Comparison of ENCODE assay signal across 1 cellular context in genomic region chr14:60164717-60165546, GRCh38.
TF ChIP-seq lines count a peak whose summit lies in the region.

A gene with protein sequence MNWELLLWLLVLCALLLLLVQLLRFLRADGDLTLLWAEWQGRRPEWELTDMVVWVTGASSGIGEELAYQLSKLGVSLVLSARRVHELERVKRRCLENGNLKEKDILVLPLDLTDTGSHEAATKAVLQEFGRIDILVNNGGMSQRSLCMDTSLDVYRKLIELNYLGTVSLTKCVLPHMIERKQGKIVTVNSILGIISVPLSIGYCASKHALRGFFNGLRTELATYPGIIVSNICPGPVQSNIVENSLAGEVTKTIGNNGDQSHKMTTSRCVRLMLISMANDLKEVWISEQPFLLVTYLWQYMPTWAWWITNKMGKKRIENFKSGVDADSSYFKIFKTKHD (minus strand): TSS chr14:60165398. CDS start chr14:60165309, 89 bp downstream.

TF ChIP-seq in HEK293, 187 proteins besides CTCF, POLR2A, EP300 and RAD21 (continued from another document and continues in another):
- TF ChIP-seq ZNF660 (tag by site-specific recombination; IDR thresholded peaks at IDR 0.05) (peak; percentile 83), EGR2 (tag by site-specific recombination; IDR thresholded peaks at IDR 0.05; ENCODE audit: low read depth) (no peak), ZNF362 (tag by site-specific recombination; IDR thresholded peaks at IDR 0.05) (no peak), ZNF837 (tag by site-specific recombination; IDR thresholded peaks at IDR 0.05) (no peak), ZNF10 (tag by site-specific recombination; IDR thresholded peaks at IDR 0.05) (no peak), KLF17 (tag by site-specific recombination; IDR thresholded peaks at IDR 0.05) (no peak), ZNF510 (tag by site-specific recombination; IDR thresholded peaks at IDR 0.05; ENCODE audit: insufficient replicate concordance) (no peak), ZNF416 (tag by site-specific recombination; IDR thresholded peaks at IDR 0.05) (no peak), YY2 (tag by site-specific recombination; IDR thresholded peaks at IDR 0.05) (no peak), ZNF843 (tag by site-specific recombination; IDR thresholded peaks at IDR 0.05) (no peak), ZBTB11 (tag by site-specific recombination; conservative IDR thresholded peaks at IDR 0.05; ENCODE audit: low read depth) (peak; percentile 20; the same call in 1 of the 2 replicates), OSR2 (tag by site-specific recombination; IDR thresholded peaks at IDR 0.05) (peak; percentile 31), ZNF114 (tag by site-specific recombination; IDR thresholded peaks at IDR 0.05) (no peak), ZFP37 (tag by site-specific recombination; IDR thresholded peaks at IDR 0.05) (peak; percentile 51; the same call in 1 of the 2 replicates), ZNF571 (tag by site-specific recombination; IDR thresholded peaks at IDR 0.05) (no peak), ZNF146 (tag by site-specific recombination; IDR thresholded peaks at IDR 0.05) (no peak), ZNF2 (tag by site-specific recombination; IDR thresholded peaks at IDR 0.05) (peak; percentile 65), ZNF16 (tag by site-specific recombination; IDR thresholded peaks at IDR 0.05; ENCODE audit: low read depth) (no peak), MYNN (tag by site-specific recombination; IDR thresholded peaks at IDR 0.05; ENCODE audit: borderline replicate concordance) (no peak), ZNF266 (tag by site-specific recombination; IDR thresholded peaks at IDR 0.05; ENCODE audit: low read depth) (no peak), ZNF654 (tag by site-specific recombination; IDR thresholded peaks at IDR 0.05; ENCODE audit: low read depth) (0 out of 2 replicates have a peak, but pooled peaks have one; percentile 11), GFI1B (tag by site-specific recombination; IDR thresholded peaks at IDR 0.05) (no peak), ZNF558 (tag by site-specific recombination; IDR thresholded peaks at IDR 0.05) (no peak), PRDM4 (tag by site-specific recombination; IDR thresholded peaks at IDR 0.05) (no peak), ZNF23 (tag by site-specific recombination; IDR thresholded peaks at IDR 0.05; ENCODE audit: borderline replicate concordance) (no peak), ZBTB7A (tag by site-specific recombination; IDR thresholded peaks at IDR 0.05; ENCODE audit: low read depth) (no peak), ZFHX2 (tag by site-specific recombination; conservative IDR thresholded peaks at IDR 0.05) (no peak), KLF9 (tag by site-specific recombination; IDR thresholded peaks at IDR 0.05; ENCODE audit: low read depth) (peak; percentile 47; the same call in 1 of the 2 replicates), ZNF580 (tag by site-specific recombination; IDR thresholded peaks at IDR 0.05) (no peak), ZNF138 (tag by site-specific recombination; IDR thresholded peaks at IDR 0.05; ENCODE audit: borderline replicate concordance) (no peak), KLF16 (tag by site-specific recombination; IDR thresholded peaks at IDR 0.05) (no peak)
- TF ChIP-seq, protein P1, sequence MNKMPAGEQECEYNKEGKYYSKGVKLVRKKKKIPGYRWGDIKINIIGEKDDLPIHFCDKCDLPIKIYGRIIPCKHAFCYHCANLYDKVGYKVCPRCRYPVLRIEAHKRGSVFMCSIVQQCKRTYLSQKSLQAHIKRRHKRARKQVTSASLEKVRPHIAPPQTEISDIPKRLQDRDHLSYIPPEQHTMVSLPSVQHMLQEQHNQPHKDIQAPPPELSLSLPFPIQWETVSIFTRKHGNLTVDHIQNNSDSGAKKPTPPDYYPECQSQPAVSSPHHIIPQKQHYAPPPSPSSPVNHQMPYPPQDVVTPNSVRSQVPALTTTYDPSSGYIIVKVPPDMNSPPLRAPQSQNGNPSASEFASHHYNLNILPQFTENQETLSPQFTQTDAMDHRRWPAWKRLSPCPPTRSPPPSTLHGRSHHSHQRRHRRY (tag by site-specific recombination; IDR thresholded peaks at IDR 0.05) = no peak
- TF ChIP-seq, protein P2, sequence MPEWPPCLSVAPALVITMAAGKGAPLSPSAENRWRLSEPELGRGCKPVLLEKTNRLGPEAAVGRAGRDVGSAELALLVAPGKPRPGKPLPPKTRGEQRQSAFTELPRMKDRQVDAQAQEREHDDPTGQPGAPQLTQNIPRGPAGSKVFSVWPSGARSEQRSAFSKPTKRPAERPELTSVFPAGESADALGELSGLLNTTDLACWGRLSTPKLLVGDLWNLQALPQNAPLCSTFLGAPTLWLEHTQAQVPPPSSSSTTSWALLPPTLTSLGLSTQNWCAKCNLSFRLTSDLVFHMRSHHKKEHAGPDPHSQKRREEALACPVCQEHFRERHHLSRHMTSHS (tag by site-specific recombination; IDR thresholded peaks at IDR 0.05) = no peak
- TF ChIP-seq, protein P3, sequence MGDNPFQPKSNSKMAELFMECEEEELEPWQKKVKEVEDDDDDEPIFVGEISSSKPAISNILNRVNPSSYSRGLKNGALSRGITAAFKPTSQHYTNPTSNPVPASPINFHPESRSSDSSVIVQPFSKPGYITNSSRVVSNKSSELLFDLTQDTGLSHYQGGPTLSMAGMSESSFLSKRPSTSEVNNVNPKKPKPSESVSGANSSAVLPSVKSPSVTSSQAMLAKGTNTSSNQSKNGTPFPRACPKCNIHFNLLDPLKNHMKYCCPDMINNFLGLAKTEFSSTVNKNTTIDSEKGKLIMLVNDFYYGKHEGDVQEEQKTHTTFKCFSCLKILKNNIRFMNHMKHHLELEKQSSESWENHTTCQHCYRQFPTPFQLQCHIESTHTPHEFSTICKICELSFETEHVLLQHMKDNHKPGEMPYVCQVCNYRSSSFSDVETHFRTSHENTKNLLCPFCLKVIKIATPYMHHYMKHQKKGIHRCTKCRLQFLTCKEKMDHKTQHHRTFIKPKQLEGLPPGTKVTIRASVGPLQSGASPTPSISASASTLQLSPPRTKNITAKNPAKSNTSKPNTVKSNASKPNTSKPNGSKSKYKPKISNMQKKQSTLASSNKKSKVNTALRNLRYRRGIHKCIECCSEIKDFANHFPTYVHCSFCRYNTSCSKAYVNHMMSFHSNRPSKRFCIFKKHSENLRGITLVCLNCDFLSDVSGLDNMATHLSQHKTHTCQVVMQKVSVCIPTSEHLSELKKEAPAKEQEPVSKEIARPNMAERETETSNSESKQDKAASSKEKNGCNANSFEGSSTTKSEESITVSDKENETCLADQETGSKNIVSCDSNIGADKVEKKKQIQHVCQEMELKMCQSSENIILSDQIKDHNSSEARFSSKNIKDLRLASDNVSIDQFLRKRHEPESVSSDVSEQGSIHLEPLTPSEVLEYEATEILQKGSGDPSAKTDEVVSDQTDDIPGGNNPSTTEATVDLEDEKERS (tag by site-specific recombination; IDR thresholded peaks at IDR 0.05) = no peak
- TF ChIP-seq, protein P4, sequence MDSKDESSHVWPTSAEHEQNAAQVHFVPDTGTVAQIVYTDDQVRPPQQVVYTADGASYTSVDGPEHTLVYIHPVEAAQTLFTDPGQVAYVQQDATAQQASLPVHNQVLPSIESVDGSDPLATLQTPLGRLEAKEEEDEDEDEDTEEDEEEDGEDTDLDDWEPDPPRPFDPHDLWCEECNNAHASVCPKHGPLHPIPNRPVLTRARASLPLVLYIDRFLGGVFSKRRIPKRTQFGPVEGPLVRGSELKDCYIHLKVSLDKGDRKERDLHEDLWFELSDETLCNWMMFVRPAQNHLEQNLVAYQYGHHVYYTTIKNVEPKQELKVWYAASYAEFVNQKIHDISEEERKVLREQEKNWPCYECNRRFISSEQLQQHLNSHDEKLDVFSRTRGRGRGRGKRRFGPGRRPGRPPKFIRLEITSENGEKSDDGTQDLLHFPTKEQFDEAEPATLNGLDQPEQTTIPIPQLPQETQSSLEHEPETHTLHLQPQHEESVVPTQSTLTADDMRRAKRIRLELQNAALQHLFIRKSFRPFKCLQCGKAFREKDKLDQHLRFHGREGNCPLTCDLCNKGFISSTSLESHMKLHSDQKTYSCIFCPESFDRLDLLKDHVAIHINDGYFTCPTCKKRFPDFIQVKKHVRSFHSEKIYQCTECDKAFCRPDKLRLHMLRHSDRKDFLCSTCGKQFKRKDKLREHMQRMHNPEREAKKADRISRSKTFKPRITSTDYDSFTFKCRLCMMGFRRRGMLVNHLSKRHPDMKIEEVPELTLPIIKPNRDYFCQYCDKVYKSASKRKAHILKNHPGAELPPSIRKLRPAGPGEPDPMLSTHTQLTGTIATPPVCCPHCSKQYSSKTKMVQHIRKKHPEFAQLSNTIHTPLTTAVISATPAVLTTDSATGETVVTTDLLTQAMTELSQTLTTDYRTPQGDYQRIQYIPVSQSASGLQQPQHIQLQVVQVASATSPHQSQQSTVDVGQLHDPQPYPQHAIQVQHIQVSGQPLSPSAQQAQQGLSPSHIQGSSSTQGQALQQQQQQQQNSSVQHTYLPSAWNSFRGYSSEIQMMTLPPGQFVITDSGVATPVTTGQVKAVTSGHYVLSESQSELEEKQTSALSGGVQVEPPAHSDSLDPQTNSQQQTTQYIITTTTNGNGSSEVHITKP (tag by site-specific recombination; IDR thresholded peaks at IDR 0.05) = peak; percentile 61
- TF ChIP-seq, protein P5, sequence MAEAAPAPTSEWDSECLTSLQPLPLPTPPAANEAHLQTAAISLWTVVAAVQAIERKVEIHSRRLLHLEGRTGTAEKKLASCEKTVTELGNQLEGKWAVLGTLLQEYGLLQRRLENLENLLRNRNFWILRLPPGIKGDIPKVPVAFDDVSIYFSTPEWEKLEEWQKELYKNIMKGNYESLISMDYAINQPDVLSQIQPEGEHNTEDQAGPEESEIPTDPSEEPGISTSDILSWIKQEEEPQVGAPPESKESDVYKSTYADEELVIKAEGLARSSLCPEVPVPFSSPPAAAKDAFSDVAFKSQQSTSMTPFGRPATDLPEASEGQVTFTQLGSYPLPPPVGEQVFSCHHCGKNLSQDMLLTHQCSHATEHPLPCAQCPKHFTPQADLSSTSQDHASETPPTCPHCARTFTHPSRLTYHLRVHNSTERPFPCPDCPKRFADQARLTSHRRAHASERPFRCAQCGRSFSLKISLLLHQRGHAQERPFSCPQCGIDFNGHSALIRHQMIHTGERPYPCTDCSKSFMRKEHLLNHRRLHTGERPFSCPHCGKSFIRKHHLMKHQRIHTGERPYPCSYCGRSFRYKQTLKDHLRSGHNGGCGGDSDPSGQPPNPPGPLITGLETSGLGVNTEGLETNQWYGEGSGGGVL (tag by site-specific recombination; IDR thresholded peaks at IDR 0.05) = no peak
